Comparison of ENCODE assay signal across 9 cellular contexts in the genomic region with DNA sequence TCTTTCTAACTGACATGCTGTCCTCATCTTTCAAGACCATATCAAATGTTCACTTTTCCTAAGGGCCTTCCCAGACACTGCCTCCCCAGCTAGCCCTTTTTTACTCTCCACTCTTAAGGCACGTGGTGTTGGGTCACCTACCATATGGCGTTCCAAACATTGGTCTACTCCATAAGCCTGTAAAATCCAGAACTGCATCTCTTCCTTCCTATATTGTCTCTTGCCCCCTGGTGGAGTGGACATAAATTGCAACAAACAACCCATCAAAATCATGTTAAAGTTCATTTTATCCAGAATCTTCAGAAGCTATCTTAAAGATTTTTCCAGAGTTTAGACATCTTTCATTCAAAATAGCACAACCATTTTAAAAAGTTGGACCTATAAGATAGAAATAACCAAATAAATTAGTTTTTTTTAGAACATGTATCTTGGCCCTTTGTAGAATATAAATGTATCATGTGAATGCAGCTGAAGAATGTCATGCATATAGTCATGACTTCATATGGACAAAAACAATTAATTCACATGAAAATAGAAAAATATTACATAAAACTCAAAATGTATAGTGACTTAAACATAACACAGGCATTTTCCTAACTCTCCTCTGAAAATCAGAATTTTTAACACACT.
DNase-seq lines count a peak whose midpoint lies in the region; ATAC-seq and TF ChIP-seq lines count a peak whose summit lies in the region.
"Had no signal": no experiment of that assay in that cellular context is flagged by ENCODE, and none has a peak within 500 bp of the region (broad histone marks: within the 10 kb centered on the region; RNA-seq: fewer than 3 reads in every experiment).

No MANE protein-coding gene starts in this region.

- no peak overlapping the region for H2AFZ ChIP-seq in SK-N-SH (ENCODE audit: low read depth)

- TF ChIP-seq CTCF in SK-N-SH (IDR thresholded peaks at IDR 0.05) (peak; percentile 59), left lung (IDR thresholded peaks at IDR 0.05) (peak; percentile 12 to 31)

- H3K79me2 ChIP-seq in SK-N-SH (ENCODE audit: insufficient read depth), result no peaks in the 10 kb centered on the region

- CTCF ChIA-PET in SK-N-SH (lab: Yijun Ruan, JAX), result interaction anchor here (0.7 to 4.2 kb wide), 25 partner anchors 10 to 887 kb away, joined by 3 to 24 read pairs (median 4); no protein-coding TSS in a partner anchor
- CTCF ChIA-PET in activated CD4-positive, alpha-beta memory T cell treated with anti-CD3 and anti-CD28 coated beads for 36 hours (lab: Charles Lee), result interaction anchor here (0.7 to 0.9 kb wide), 3 partner anchors 33 to 633 kb away, joined by 3 read pairs; no protein-coding TSS in a partner anchor

- POLR2A ChIA-PET in SK-N-SH (lab: Yijun Ruan, JAX), result no interaction called here
- POLR2A ChIA-PET in activated CD4-positive, alpha-beta memory T cell treated with anti-CD3 and anti-CD28 coated beads for 36 hours (lab: Charles Lee), result interaction anchor here (0.6 kb wide), 1 partner anchor 445 kb away, joined by 3 read pairs; no protein-coding TSS in a partner anchor

- no peaks in the 10 kb centered on the region for H3K9me3 ChIP-seq in SK-N-SH
- no peaks in the 10 kb centered on the region for H3K9me3 ChIP-seq in left lung

- H3K4me3 ChIP-seq in SK-N-SH (ENCODE audit: low read depth in 2 of 2, low read length in 1 of 2), result no peak overlapping the region; a peak in 1 of 4 replicates
- no peak overlapping the region for H3K4me3 ChIP-seq in left lung

- H3K36me3 Mint-ChIP-seq in activated CD4-positive, alpha-beta memory T cell treated with anti-CD3 and anti-CD28 coated beads for 36 hours, result no peaks in the 10 kb centered on the region
- H3K36me3 Mint-ChIP-seq: activated naive CD8-positive, alpha-beta T cell had no signal

- H3K36me3 ChIP-seq in SK-N-SH (replicated peaks in 1 of 2; ENCODE audit: control insufficient read depth in 1 of 2, insufficient read depth in 2 of 2, low read length in 1 of 2) (no peaks in the 10 kb centered on the region), left lung (no peaks in the 10 kb centered on the region)

- peaks cover 0 to 20% of the 10 kb centered on the region in 2 experiments; a peak in 2 of 4 replicates for H3K4me1 ChIP-seq in SK-N-SH (ENCODE audit: control insufficient read depth in 1 of 2, insufficient read depth in 2 of 2, low read depth in 1 of 2, low read length in 1 of 2)
- H3K4me1 ChIP-seq in left lung, result no peaks in the 10 kb centered on the region

- DNase-seq in SK-N-SH, result peak; percentile 33
- peak; percentile 8 for DNase-seq in HS-5 (ENCODE audit: low read depth)
- DNase-seq in UCSD-AML1 (lab: John Stamatoyannopoulos, UW; ENCODE audit: unreplicated experiment), result peak; percentile 7
- DNase-seq in left lung, result no peak
- DNase-seq in activated CD4-positive, alpha-beta memory T cell treated with anti-CD3 and anti-CD28 coated beads for 36 hours, result no peak
- no peak for DNase-seq in central memory CD4-positive, alpha-beta T cell

- H3K4me3 Mint-ChIP-seq in activated CD4-positive, alpha-beta memory T cell treated with anti-CD3 and anti-CD28 coated beads for 36 hours, result no peak overlapping the region
- H3K4me3 Mint-ChIP-seq: activated naive CD8-positive, alpha-beta T cell had no signal

- no peaks in the 10 kb centered on the region for H3K27me3 ChIP-seq in SK-N-SH (ENCODE audit: insufficient read depth)
- no peaks in the 10 kb centered on the region for H3K27me3 ChIP-seq in left lung

- 51% methylated on average over 2 of the region's 2 CpGs for WGBS in SK-N-SH (ENCODE audit: low lambda C conversion rate)

- H3K9me2 ChIP-seq in SK-N-SH, result no peaks in the 10 kb centered on the region

- no peaks in the 10 kb centered on the region for H3K4me1 Mint-ChIP-seq in activated CD4-positive, alpha-beta memory T cell treated with anti-CD3 and anti-CD28 coated beads for 36 hours (ENCODE audit: low read depth)

- intact Hi-C loops in left lung (cut with DNase I), result no loop called here
- intact Hi-C loops in activated CD4-positive, alpha-beta memory T cell treated with anti-CD3 and anti-CD28 coated beads for 36 hours (cut with micrococcal nuclease), result no loop called here

- no peak overlapping the region for H3K27ac Mint-ChIP-seq in activated CD4-positive, alpha-beta memory T cell treated with anti-CD3 and anti-CD28 coated beads for 36 hours
- H3K27ac Mint-ChIP-seq: activated naive CD8-positive, alpha-beta T cell had no signal

- H3K27ac ChIP-seq in SK-N-SH (ENCODE audit: low read depth in 2 of 2, low read length in 1 of 2) (no peak overlapping the region), left lung (no peak overlapping the region)

- H4K20me1 ChIP-seq in SK-N-SH (ENCODE audit: insufficient read depth), result no peaks in the 10 kb centered on the region

- no peaks in the 10 kb centered on the region for H3F3A ChIP-seq in SK-N-SH (replicated peaks; ENCODE audit: insufficient read depth)

- no peak for TF ChIP-seq EP300 in SK-N-SH (IDR thresholded peaks at IDR 0.05; ENCODE audit: borderline replicate concordance in 1 of 2, low read depth in 1 of 2, low read length in 1 of 2)

- H3K9ac ChIP-seq in SK-N-SH, result no peak overlapping the region

- H3K9me3 Mint-ChIP-seq in activated CD4-positive, alpha-beta memory T cell treated with anti-CD3 and anti-CD28 coated beads for 36 hours, result peaks cover 7% of the 10 kb centered on the region

- ATAC-seq in SK-N-SH treated with all-trans-retinoic acid at 6 μM for 48 hours (no peak), left lung (no peak), GM19455 (IDR thresholded peaks at IDR 0.05; ENCODE audit: unreplicated experiment) (no peak)

- no peak overlapping the region for H3K4me2 ChIP-seq in SK-N-SH

- peak; percentile 65 for TF ChIP-seq RAD21 in SK-N-SH (IDR thresholded peaks at IDR 0.05; ENCODE audit: low read length)

- no peaks in the 10 kb centered on the region for H3K27me3 Mint-ChIP-seq in activated CD4-positive, alpha-beta memory T cell treated with anti-CD3 and anti-CD28 coated beads for 36 hours
- H3K27me3 Mint-ChIP-seq: activated naive CD8-positive, alpha-beta T cell had no signal

TF ChIP-seq in SK-N-SH, 30 proteins besides CTCF, POLR2A, EP300 and RAD21 (continues in another document):
- no peak for TF ChIP-seq MAX (IDR thresholded peaks at IDR 0.05; ENCODE audit: low read depth)
- TF ChIP-seq TEAD4 (IDR thresholded peaks at IDR 0.05; ENCODE audit: borderline replicate concordance, insufficient read depth), result no peak
- no peak for TF ChIP-seq FOSL2 (IDR thresholded peaks at IDR 0.05; ENCODE audit: borderline replicate concordance, low read depth)
- TF ChIP-seq TCF12 (IDR thresholded peaks at IDR 0.05), result no peak
- no peak for TF ChIP-seq USF2 (IDR thresholded peaks at IDR 0.05; ENCODE audit: borderline replicate concordance, low read depth, low read length)
- no peak for TF ChIP-seq NRF1 (IDR thresholded peaks at IDR 0.05; ENCODE audit: low read depth, low read length)
- TF ChIP-seq NFIC (IDR thresholded peaks at IDR 0.05; ENCODE audit: borderline replicate concordance), result no peak
- TF ChIP-seq ELF1 (IDR thresholded peaks at IDR 0.05), result no peak
- TF ChIP-seq GATA2 (CRISPR knock-in tag; IDR thresholded peaks at IDR 0.05), result no peak

TF ChIP-seq in SK-N-SH treated with all-trans-retinoic acid at 6 μM for 48 hours, 23 proteins besides CTCF, POLR2A, EP300 and RAD21:
- TF ChIP-seq RARB (CRISPR knock-in tag; IDR thresholded peaks at IDR 0.05) (no peak), BACH2 (CRISPR knock-in tag; IDR thresholded peaks at IDR 0.05; ENCODE audit: borderline replicate concordance) (no peak), ESRRG (CRISPR knock-in tag; IDR thresholded peaks at IDR 0.05) (no peak), CSRNP3 (CRISPR knock-in tag; IDR thresholded peaks at IDR 0.05) (no peak), PPARA (CRISPR knock-in tag; IDR thresholded peaks at IDR 0.05; ENCODE audit: borderline replicate concordance) (no peak)
TF ChIP-seq in SK-N-SH treated with all-trans-retinoic acid at 6 μM for 48 hours: peak in this region for 0.

Comparison
In these comparisons a context has a peak if more than half of its experiments do, and no peak if none do; other contexts are left out.
1. DNase-seq: peak in SK-N-SH (single experiment), HS-5 (single experiment) and UCSD-AML1 (single experiment); none in left lung (0 of 2), activated CD4-positive, alpha-beta memory T cell treated with anti-CD3 and anti-CD28 coated beads for 36 hours (single experiment) and central memory CD4-positive, alpha-beta T cell (single experiment).